In genomic region chr14:101120636-101121398, GRCh38 we compare ENCODE assay signal across 8 cellular contexts.
DNase-seq lines count a peak whose midpoint lies in the region; ATAC-seq lines count a peak whose summit lies in the region.

No MANE protein-coding gene starts in this region.

- H3K9me3 Mint-ChIP-seq in stimulated activated effector memory CD8-positive, alpha-beta T cell treated with anti-CD3 and anti-CD28 coated beads, Interleukin-12 subunit alpha, Interleukin-12 subunit beta, amount 100 ng/mL, for 72 hours: no peaks in the 10 kb centered on the region

- peak overlapping the region; percentile 40 for H3K4me3 Mint-ChIP-seq in stimulated activated effector memory CD8-positive, alpha-beta T cell treated with anti-CD3 and anti-CD28 coated beads, Interleukin-12 subunit alpha, Interleukin-12 subunit beta, amount 100 ng/mL, for 72 hours

- DNase-seq in NCI-H748 (lab: John Stamatoyannopoulos, UW; ENCODE audit: unreplicated experiment) (peak; percentile 49), NCI-H748 treated with DMSO at 0.1 percent for 48 hours (lab: John Stamatoyannopoulos, UW) (no peak), SIG-M5 treated with dmso at 0.1 percent for 504 hours (lab: John Stamatoyannopoulos, UW; ENCODE audit: unreplicated experiment) (peak; percentile 90), cardiac septum (ENCODE audit: low spot score) (peak; percentile 88), 8988T (no peak), OCI-M2 (lab: John Stamatoyannopoulos, UW; ENCODE audit: unreplicated experiment) (no peak)
- DNase-seq in stimulated activated effector memory CD8-positive, alpha-beta T cell treated with anti-CD3 and anti-CD28 coated beads, Interleukin-12 subunit alpha, Interleukin-12 subunit beta, amount 100 ng/mL, for 72 hours (ENCODE audit: low spot score in 2 of 2): peak in 1 of 2 donors; percentile 40

- H3K4me1 Mint-ChIP-seq in stimulated activated effector memory CD8-positive, alpha-beta T cell treated with anti-CD3 and anti-CD28 coated beads, Interleukin-12 subunit alpha, Interleukin-12 subunit beta, amount 100 ng/mL, for 72 hours: peaks cover 14% of the 10 kb centered on the region

- no peak overlapping the region for H3K27ac Mint-ChIP-seq in stimulated activated effector memory CD8-positive, alpha-beta T cell treated with anti-CD3 and anti-CD28 coated beads, Interleukin-12 subunit alpha, Interleukin-12 subunit beta, amount 100 ng/mL, for 72 hours

- H3K36me3 Mint-ChIP-seq in stimulated activated effector memory CD8-positive, alpha-beta T cell treated with anti-CD3 and anti-CD28 coated beads, Interleukin-12 subunit alpha, Interleukin-12 subunit beta, amount 100 ng/mL, for 72 hours: no peaks in the 10 kb centered on the region

- intact Hi-C loops in cardiac septum (cut with DNase I): no loop called here

- ATAC-seq in stimulated activated effector memory CD8-positive, alpha-beta T cell treated with anti-CD3 and anti-CD28 coated beads, Interleukin-12 subunit alpha, Interleukin-12 subunit beta, amount 100 ng/mL, for 72 hours: peak; percentile 42
- no peak for ATAC-seq in HG03469 (IDR thresholded peaks at IDR 0.05; ENCODE audit: unreplicated experiment)

Comparison
In these comparisons a context has a peak if more than half of its experiments do, and no peak if none do; other contexts are left out.
1. DNase-seq: peak in NCI-H748 (single experiment), SIG-M5 treated with dmso at 0.1 percent for 504 hours (single experiment) and cardiac septum (single experiment); none in NCI-H748 treated with DMSO at 0.1 percent for 48 hours (single experiment), 8988T (single experiment) and OCI-M2 (single experiment).